8 cellular contexts compared by ENCODE assay signal in the genomic region with DNA sequence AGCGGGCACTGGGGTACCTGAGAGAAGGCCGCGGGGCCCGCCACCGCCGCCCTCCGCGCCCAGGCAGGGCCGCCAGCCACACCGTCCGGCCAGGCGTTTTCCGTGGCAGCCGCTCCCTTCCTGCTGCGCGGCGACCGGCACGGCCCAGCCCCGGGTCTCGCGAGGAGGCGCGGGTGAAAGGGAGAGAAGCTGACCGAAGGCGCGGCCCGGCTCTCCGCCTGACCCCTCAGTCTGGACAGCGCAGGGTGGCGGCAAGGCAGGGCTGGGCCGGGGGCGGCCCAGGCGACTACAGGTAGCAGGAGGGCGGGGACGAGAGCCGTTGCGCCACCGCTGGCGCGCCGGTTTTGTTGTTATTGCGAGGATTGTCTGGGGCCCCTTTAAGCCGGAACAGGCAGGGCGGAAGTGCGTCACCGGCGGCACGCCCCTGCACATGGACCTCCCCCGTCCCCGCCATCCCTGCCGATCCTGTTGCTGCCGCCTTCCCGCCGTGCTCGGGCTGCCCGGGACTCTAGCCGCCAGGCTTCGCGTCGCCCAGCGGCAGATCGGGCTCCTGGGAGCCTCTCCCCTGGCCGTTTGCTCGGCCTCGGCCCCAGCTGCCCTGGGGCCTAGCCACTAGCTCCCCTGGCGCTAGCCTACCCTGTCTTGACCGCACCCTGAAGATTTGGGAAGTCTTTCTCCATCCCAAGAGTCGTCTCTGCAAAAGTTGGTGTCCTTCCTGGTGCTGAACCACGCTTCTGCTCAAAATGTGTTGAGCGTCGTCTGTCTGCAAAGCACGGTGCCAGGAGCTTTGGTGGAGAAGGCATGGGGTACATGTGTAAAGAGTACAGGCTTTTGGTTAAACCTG. TPM values are rescaled to one million over a fixed set of nuclear protein-coding genes. Genes with fewer than 3 reads are reported as not detected.
A peak's percentile ranks its signal among the peaks of the same experiment; 100 is the strongest.
DNase-seq lines count a peak whose midpoint lies in the region; ATAC-seq and TF ChIP-seq lines count a peak whose summit lies in the region.

A gene with protein sequence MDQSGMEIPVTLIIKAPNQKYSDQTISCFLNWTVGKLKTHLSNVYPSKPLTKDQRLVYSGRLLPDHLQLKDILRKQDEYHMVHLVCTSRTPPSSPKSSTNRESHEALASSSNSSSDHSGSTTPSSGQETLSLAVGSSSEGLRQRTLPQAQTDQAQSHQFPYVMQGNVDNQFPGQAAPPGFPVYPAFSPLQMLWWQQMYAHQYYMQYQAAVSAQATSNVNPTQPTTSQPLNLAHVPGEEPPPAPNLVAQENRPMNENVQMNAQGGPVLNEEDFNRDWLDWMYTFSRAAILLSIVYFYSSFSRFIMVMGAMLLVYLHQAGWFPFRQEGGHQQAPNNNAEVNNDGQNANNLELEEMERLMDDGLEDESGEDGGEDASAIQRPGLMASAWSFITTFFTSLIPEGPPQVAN (minus strand): TSS at position 352 of the 844 bp plus-strand sequence. CDS start 805 bp downstream, outside the sequence.

- no peaks in the 10 kb centered on the region for H3K27me3 ChIP-seq in adipocyte (replicated peaks; ENCODE audit: control insufficient read depth, insufficient read depth, low read length)
- H3K27me3 ChIP-seq in cardiac muscle cell = no peaks in the 10 kb centered on the region
- no peaks in the 10 kb centered on the region for H3K27me3 ChIP-seq in parathyroid adenoma (ENCODE audit: control insufficient read depth, insufficient read depth, low read length)
- no peaks in the 10 kb centered on the region for H3K27me3 ChIP-seq in tibial artery

- peak; percentile 92 for ATAC-seq in HG02852 (IDR thresholded peaks at IDR 0.05; ENCODE audit: unreplicated experiment)

- peak within 1 kb of the TSS; percentile 98 for H3K4me3 ChIP-seq in adipocyte (ENCODE audit: low read length)
- H3K4me3 ChIP-seq in cardiac muscle cell = peak within 1 kb of the TSS; percentile 72
- H3K4me3 ChIP-seq in parathyroid adenoma (ENCODE audit: low read depth, low read length) = peak within 1 kb of the TSS; percentile 68
- H3K4me3 ChIP-seq in tibial artery = peak within 1 kb of the TSS; percentile 87 to 89

- DNase-seq in GM13976 (ENCODE audit: low spot score) = peak; percentile 96
- DNase-seq in NCI-H1436 treated with DMSO at 0.1 percent for 48 hours (lab: John Stamatoyannopoulos, UW) = peak; percentile 70
- peak; percentile 91 for DNase-seq in T follicular helper cell (ENCODE audit: low read depth)
- peak; percentile 95 for DNase-seq in adipocyte (ENCODE audit: low read depth)
- peak; percentile 94 to 96 for DNase-seq in cardiac muscle cell (ENCODE audit: low read depth in 1 of 2, low spot score in 1 of 2)
- DNase-seq in tibial artery = peak; percentile 92 to 95

- H3K27ac ChIP-seq in cardiac muscle cell (peak within 1 kb of the TSS; percentile 96), parathyroid adenoma (peak within 1 kb of the TSS; percentile 82), tibial artery (peak within 1 kb of the TSS; percentile 89 to 95)

- peaks cover 49% of the 10 kb centered on the region for H3K4me1 ChIP-seq in adipocyte (ENCODE audit: control insufficient read depth, insufficient read depth, low read length)
- peaks cover 15% of the 10 kb centered on the region for H3K4me1 ChIP-seq in cardiac muscle cell (ENCODE audit: low read depth)
- peaks cover 6% of the 10 kb centered on the region for H3K4me1 ChIP-seq in parathyroid adenoma
- peaks cover 0 to 52% (median 30%) of the 10 kb centered on the region in 4 donors for H3K4me1 ChIP-seq in tibial artery

- H3K9me3 ChIP-seq in adipocyte (ENCODE audit: control insufficient read depth, low read length) (no peaks in the 10 kb centered on the region), cardiac muscle cell (ENCODE audit: low read depth) (no peaks in the 10 kb centered on the region), parathyroid adenoma (ENCODE audit: control insufficient read depth, low read length) (no peaks in the 10 kb centered on the region), tibial artery (no peaks in the 10 kb centered on the region)

- in situ Hi-C loops in GM13976 (cut with MboI; ENCODE audit: low sequenced_read_pairs, unreplicated experiment) = no loop called here

- peaks cover 32% of the 10 kb centered on the region for H3K79me2 ChIP-seq in parathyroid adenoma

- peak within 1 kb of the TSS; percentile 92 for H3K9ac ChIP-seq in adipocyte (ENCODE audit: low read length)
- H3K9ac ChIP-seq in parathyroid adenoma = peak within 1 kb of the TSS; percentile 65

- intact Hi-C loops in tibial artery (cut with DNase I; ENCODE audit: low total_unique reads) = no loop called here

- H3K36me3 ChIP-seq in adipocyte (ENCODE audit: control insufficient read depth, insufficient read depth, low read length, severe bottlenecking) (peaks cover 3% of the 10 kb centered on the region), cardiac muscle cell (no peaks in the 10 kb centered on the region), parathyroid adenoma (ENCODE audit: control insufficient read depth, insufficient read depth, low read length) (no peaks in the 10 kb centered on the region), tibial artery (peaks cover 0 to 6% (median 0%) of the 10 kb centered on the region in 3 donors)

- peak within 1 kb of the TSS; percentile 73 for H3K4me2 ChIP-seq in parathyroid adenoma (ENCODE audit: low read length)

- peak within 1 kb of the TSS; percentile 100 for H2AFZ ChIP-seq in parathyroid adenoma

- TF ChIP-seq CTCF in GM13976 (IDR thresholded peaks at IDR 0.05; ENCODE audit: borderline replicate concordance, control extremely low read depth, extremely low read depth, insufficient read depth, missing control alignments) (no peak), cardiac muscle cell (IDR thresholded peaks at IDR 0.05; ENCODE audit: low read depth, low read length) (no peak), parathyroid adenoma (IDR thresholded peaks at IDR 0.05) (no peak), tibial artery (IDR thresholded peaks at IDR 0.05) (no peak)

RNA-seq across cellular contexts. Expression of the gene that starts here (rescaled TPM):
- total RNA-seq in cardiac muscle cell = 37.2 and 43.9 TPM in 2 replicates
- polyA plus RNA-seq in cardiac muscle cell = 21.7 and 34.0 TPM in 2 replicates

Comparison
In these comparisons a context has a peak if more than half of its experiments do, and no peak if none do; other contexts are left out.
1. Peak in every context shown above with its lines: DNase-seq, ATAC-seq, H3K4me3 ChIP-seq and H3K27ac ChIP-seq.